In the genomic region with DNA sequence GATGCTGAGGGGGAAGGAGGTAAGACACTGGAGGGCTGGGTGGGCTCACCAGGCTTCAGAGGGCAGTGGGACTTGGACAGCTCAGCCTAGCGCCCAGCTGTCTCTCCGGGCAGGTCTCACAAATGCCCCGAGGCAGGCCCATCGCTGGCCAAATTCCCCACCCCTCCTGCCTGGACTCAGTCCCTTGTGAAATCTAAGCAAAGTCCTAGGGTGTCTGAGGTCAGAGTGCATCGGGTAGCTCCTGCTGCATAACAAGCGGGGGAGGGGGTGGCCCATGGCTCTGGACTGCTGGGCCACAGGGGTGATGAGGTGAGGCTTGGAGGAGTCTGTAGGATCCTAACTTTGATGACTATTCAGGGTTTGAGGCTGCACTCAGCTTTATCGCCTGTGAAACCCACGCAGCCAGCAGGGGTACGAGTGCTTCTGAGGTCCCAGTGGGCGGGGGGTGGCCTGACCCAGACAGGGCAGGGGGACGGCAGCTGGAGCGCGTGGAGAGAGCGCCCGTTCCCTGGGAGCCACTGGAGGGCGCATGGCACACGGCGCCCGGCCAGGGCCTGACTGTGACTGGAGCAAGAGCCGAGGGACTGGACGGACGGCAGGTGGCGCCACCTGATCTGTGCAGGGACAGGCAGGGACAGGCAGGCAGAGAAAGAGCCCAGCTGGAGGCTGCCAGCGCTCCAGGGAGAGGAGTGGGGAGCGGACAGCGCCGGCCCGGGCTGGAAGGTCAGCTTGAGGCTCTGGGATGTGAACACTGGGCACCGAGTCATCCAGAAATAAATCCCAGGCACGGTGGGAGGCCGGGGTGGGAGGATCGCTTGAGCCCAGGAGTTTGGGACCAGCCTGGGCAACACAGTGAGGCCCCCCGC, we compare ENCODE assay signal across 8 cellular contexts. TPM values are rescaled to one million over a fixed set of nuclear protein-coding genes. Genes with fewer than 3 reads are reported as not detected.
DNase-seq lines count a peak whose midpoint lies in the region; ATAC-seq, FAIRE-seq and TF ChIP-seq lines count a peak whose summit lies in the region.

No MANE protein-coding gene starts in this region.

- CTCF ChIA-PET in WTC11 (lab: Charles Lee), result interaction anchor here (0.5 to 6.0 kb wide), 73 partner anchors 11 to 1531 kb away, joined by 3 to 140 read pairs (median 6); a partner anchor contains a TSS

- TF ChIP-seq CTCF in WTC11 (IDR thresholded peaks at IDR 0.05), result peak; percentile 96
- TF ChIP-seq CTCF in breast epithelium (IDR thresholded peaks at IDR 0.05), result peak; percentile 94 to 100 (median 100)

- H3K4me1 ChIP-seq in BLaER1, result peaks cover 95% of the 10 kb centered on the region
- H3K4me1 ChIP-seq in breast epithelium, result peaks cover 0 to 7% of the 10 kb centered on the region in 2 donors

- TF ChIP-seq POLR2A in breast epithelium (IDR thresholded peaks at IDR 0.05), result no peak

- H4K20me1 ChIP-seq in BLaER1, result no peaks in the 10 kb centered on the region

- no peaks in the 10 kb centered on the region for H3K4me1 Mint-ChIP-seq in WTC11

- H3K27me3 Mint-ChIP-seq in WTC11 (ENCODE audit: low read depth), result no peaks in the 10 kb centered on the region

- H3K36me3 Mint-ChIP-seq in WTC11, result no peaks in the 10 kb centered on the region

- DNase-seq in GM19239 (ENCODE audit: insufficient read length, low spot score) (peak; percentile 99), NCI-H345 treated with DMSO at 0.1 percent for 48 hours (lab: John Stamatoyannopoulos, UW; ENCODE audit: unreplicated experiment) (peak; percentile 87), WTC11 (ENCODE audit: low spot score) (peak; percentile 99), breast epithelium (ENCODE audit: low spot score in 2 of 2) (peak; percentile 92 to 97), islet precursor cell (peak; percentile 99)
- DNase-seq in stimulated activated CD4-positive, alpha-beta T cell treated with anti-CD3 and anti-CD28 coated beads, Interleukin-1b, Interleukin-23, amount 100 ng/mL, for 24 hours (ENCODE audit: low read depth in 4 of 4, low spot score in 1 of 4), result peak; percentile 91 to 94 (median 92)

- H3K4me3 ChIP-seq in BLaER1 (peak overlapping the region; percentile 26; the same call in 1 of the 2 replicates), breast epithelium (no peak overlapping the region)

- H3K9ac ChIP-seq in BLaER1, result peak overlapping the region; percentile 56; the same call in 1 of the 2 replicates

- POLR2A ChIA-PET in WTC11 (lab: Charles Lee), result interaction anchor here (1.0 to 1.9 kb wide), 3 partner anchors 48 to 83 kb away, joined by 3 to 7 read pairs (median 4); no protein-coding TSS in a partner anchor

- intact Hi-C loops in breast epithelium (cut with DNase I; ENCODE audit: low total_unique reads), result loop anchor here (10.0 kb wide), 1 partner anchor 172 kb away; a partner anchor contains a TSS

- no peaks in the 10 kb centered on the region for H3K9me3 Mint-ChIP-seq in WTC11

- no peak overlapping the region for H3K4me3 Mint-ChIP-seq in WTC11

- H3K27ac ChIP-seq in BLaER1, result peak overlapping the region; percentile 80
- no peak overlapping the region for H3K27ac ChIP-seq in breast epithelium

- peak overlapping the region; percentile 95 for H3K4me2 ChIP-seq in BLaER1

- ATAC-seq in HG03342 (IDR thresholded peaks at IDR 0.05; ENCODE audit: unreplicated experiment) (peak; percentile 82), WTC11 (peak; percentile 91)

- H3K36me3 ChIP-seq in BLaER1 (0 out of 2 replicates have a peak, but pooled peaks cover 10% of the 10 kb centered on the region), breast epithelium (peaks cover 4% of the 10 kb centered on the region)

- no peak overlapping the region for H3K27ac Mint-ChIP-seq in WTC11

- H3K9me3 ChIP-seq in BLaER1 (no peaks in the 10 kb centered on the region), breast epithelium (no peaks in the 10 kb centered on the region)

- peak; percentile 84 for FAIRE-seq in GM19239 (lab: Jason Lieb, UNC)

- H3K27me3 ChIP-seq in BLaER1, result peaks cover 22% of the 10 kb centered on the region; the same call in 1 of the 2 replicates
- peaks cover 3 to 36% of the 10 kb centered on the region in 2 donors for H3K27me3 ChIP-seq in breast epithelium

TF ChIP-seq in WTC11, 78 proteins besides CTCF, POLR2A, EP300 and RAD21 (continues in another document):
- TF ChIP-seq NR3C1 (CRISPR knock-in tag; conservative IDR thresholded peaks at IDR 0.05; ENCODE audit: low read depth) (no peak), HMGA2 (CRISPR knock-in tag; IDR thresholded peaks at IDR 0.05) (no peak), ATF1 (CRISPR knock-in tag; IDR thresholded peaks at IDR 0.05) (no peak), EMX1 (CRISPR knock-in tag; IDR thresholded peaks at IDR 0.05) (no peak), NFE2L1 (CRISPR knock-in tag; IDR thresholded peaks at IDR 0.05) (no peak), NR1H2 (CRISPR knock-in tag; IDR thresholded peaks at IDR 0.05) (no peak), OVOL2 (CRISPR knock-in tag; IDR thresholded peaks at IDR 0.05; ENCODE audit: borderline replicate concordance) (no peak), GABPB1 (CRISPR knock-in tag; IDR thresholded peaks at IDR 0.05) (peak; percentile 67), ZNF138 (CRISPR knock-in tag; conservative IDR thresholded peaks at IDR 0.05) (no peak), JUN (CRISPR knock-in tag; IDR thresholded peaks at IDR 0.05) (no peak)
- TF ChIP-seq, protein P1, sequence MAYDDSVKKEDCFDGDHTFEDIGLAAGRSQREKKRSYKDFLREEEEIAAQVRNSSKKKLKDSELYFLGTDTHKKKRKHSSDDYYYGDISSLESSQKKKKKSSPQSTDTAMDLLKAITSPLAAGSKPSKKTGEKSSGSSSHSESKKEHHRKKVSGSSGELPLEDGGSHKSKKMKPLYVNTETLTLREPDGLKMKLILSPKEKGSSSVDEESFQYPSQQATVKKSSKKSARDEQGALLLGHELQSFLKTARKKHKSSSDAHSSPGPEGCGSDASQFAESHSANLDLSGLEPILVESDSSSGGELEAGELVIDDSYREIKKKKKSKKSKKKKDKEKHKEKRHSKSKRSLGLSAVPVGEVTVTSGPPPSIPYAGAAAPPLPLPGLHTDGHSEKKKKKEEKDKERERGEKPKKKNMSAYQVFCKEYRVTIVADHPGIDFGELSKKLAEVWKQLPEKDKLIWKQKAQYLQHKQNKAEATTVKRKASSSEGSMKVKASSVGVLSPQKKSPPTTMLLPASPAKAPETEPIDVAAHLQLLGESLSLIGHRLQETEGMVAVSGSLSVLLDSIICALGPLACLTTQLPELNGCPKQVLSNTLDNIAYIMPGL (CRISPR knock-in tag; IDR thresholded peaks at IDR 0.05), result peak; percentile 95
- TF ChIP-seq, protein P2, sequence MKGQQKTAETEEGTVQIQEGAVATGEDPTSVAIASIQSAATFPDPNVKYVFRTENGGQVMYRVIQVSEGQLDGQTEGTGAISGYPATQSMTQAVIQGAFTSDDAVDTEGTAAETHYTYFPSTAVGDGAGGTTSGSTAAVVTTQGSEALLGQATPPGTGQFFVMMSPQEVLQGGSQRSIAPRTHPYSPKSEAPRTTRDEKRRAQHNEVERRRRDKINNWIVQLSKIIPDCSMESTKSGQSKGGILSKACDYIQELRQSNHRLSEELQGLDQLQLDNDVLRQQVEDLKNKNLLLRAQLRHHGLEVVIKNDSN (CRISPR knock-in tag; IDR thresholded peaks at IDR 0.05), result no peak
- TF ChIP-seq, protein P3, sequence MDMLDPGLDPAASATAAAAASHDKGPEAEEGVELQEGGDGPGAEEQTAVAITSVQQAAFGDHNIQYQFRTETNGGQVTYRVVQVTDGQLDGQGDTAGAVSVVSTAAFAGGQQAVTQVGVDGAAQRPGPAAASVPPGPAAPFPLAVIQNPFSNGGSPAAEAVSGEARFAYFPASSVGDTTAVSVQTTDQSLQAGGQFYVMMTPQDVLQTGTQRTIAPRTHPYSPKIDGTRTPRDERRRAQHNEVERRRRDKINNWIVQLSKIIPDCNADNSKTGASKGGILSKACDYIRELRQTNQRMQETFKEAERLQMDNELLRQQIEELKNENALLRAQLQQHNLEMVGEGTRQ (CRISPR knock-in tag; IDR thresholded peaks at IDR 0.05), result peak; percentile 24; the same call in 1 of the 2 replicates
- TF ChIP-seq, protein P4, sequence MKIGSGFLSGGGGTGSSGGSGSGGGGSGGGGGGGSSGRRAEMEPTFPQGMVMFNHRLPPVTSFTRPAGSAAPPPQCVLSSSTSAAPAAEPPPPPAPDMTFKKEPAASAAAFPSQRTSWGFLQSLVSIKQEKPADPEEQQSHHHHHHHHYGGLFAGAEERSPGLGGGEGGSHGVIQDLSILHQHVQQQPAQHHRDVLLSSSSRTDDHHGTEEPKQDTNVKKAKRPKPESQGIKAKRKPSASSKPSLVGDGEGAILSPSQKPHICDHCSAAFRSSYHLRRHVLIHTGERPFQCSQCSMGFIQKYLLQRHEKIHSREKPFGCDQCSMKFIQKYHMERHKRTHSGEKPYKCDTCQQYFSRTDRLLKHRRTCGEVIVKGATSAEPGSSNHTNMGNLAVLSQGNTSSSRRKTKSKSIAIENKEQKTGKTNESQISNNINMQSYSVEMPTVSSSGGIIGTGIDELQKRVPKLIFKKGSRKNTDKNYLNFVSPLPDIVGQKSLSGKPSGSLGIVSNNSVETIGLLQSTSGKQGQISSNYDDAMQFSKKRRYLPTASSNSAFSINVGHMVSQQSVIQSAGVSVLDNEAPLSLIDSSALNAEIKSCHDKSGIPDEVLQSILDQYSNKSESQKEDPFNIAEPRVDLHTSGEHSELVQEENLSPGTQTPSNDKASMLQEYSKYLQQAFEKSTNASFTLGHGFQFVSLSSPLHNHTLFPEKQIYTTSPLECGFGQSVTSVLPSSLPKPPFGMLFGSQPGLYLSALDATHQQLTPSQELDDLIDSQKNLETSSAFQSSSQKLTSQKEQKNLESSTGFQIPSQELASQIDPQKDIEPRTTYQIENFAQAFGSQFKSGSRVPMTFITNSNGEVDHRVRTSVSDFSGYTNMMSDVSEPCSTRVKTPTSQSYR (CRISPR knock-in tag; IDR thresholded peaks at IDR 0.05), result no peak

RNA-seq across cellular contexts. Expression of a gene that starts 10.0 kb away (rescaled TPM):
- 0.48 TPM in 1 of 3 replicates, not detected in the others for total RNA-seq in WTC11 (2021)
- not detected for total RNA-seq in breast epithelium

RNA-seq across cellular contexts. Expression of a gene that starts 17.6 kb away (rescaled TPM):
- total RNA-seq in WTC11 (2021), result 10.2 to 13.2 TPM (median 10.4 TPM) in 3 replicates
- total RNA-seq in breast epithelium, result 10 to 100 TPM in 1 of 3 donors, 1 to 10 TPM in 2; 8.5 to 17.3 (median 8.8) TPM

RNA-seq across cellular contexts. Expression of a gene that starts 38.5 kb away (rescaled TPM):
- total RNA-seq in WTC11 (2021), result 4.3 to 7.2 TPM (median 4.5 TPM) in 3 replicates
- total RNA-seq in breast epithelium, result 10 to 100 TPM in 2 of 3 donors, 1 to 10 TPM in 1; 7.5 to 15.5 (median 14.0) TPM

RNA-seq across cellular contexts. Expression of a gene that starts 51.4 kb away (rescaled TPM):
- total RNA-seq in WTC11 (2021), result 0.87 to 1.1 TPM (median 0.92 TPM) in 3 replicates
- 10 to 100 TPM; 24.1 to 56.8 (median 43.6) TPM for total RNA-seq in breast epithelium
